2 cellular contexts compared by ENCODE assay signal in genomic region chr11:112612283-112612849, GRCh38.
A peak's percentile ranks its signal among the peaks of the same experiment; 100 is the strongest.
TF ChIP-seq lines count a peak whose summit lies in the region.

No MANE protein-coding gene starts in this region.

TF ChIP-seq in HepG2, 621 proteins besides CTCF, POLR2A, EP300 and RAD21 (continued from another document):
- TF ChIP-seq PRDM15 (CRISPR knock-in tag; IDR thresholded peaks at IDR 0.05) = peak; percentile 76

TF ChIP-seq in WTC11, 78 proteins besides CTCF, POLR2A, EP300 and RAD21 (continued from another document):
- TF ChIP-seq PRDM15 (CRISPR knock-in tag; IDR thresholded peaks at IDR 0.05) = peak; percentile 92
- TF ChIP-seq, protein P1, sequence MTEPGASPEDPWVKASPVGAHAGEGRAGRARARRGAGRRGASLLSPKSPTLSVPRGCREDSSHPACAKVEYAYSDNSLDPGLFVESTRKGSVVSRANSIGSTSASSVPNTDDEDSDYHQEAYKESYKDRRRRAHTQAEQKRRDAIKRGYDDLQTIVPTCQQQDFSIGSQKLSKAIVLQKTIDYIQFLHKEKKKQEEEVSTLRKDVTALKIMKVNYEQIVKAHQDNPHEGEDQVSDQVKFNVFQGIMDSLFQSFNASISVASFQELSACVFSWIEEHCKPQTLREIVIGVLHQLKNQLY (CRISPR knock-in tag; IDR thresholded peaks at IDR 0.05) = no peak
- TF ChIP-seq ZNF512 (CRISPR knock-in tag; IDR thresholded peaks at IDR 0.05; ENCODE audit: borderline replicate concordance) = no peak
- no peak for TF ChIP-seq NR3C1 (CRISPR knock-in tag; conservative IDR thresholded peaks at IDR 0.05; ENCODE audit: low read depth)
- TF ChIP-seq, protein P2, sequence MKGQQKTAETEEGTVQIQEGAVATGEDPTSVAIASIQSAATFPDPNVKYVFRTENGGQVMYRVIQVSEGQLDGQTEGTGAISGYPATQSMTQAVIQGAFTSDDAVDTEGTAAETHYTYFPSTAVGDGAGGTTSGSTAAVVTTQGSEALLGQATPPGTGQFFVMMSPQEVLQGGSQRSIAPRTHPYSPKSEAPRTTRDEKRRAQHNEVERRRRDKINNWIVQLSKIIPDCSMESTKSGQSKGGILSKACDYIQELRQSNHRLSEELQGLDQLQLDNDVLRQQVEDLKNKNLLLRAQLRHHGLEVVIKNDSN (CRISPR knock-in tag; IDR thresholded peaks at IDR 0.05) = no peak
- TF ChIP-seq USF2 (CRISPR knock-in tag; IDR thresholded peaks at IDR 0.05) = no peak
TF ChIP-seq in WTC11: peak in this region for 1.
